ENCODE assay signal across 21 cellular contexts in genomic region chr16:19766988-19767387, GRCh38.
"Had no signal": no experiment of that assay in that cellular context is flagged by ENCODE, and none has a peak within 500 bp of the region (broad histone marks: within the 10 kb centered on the region; RNA-seq: fewer than 3 reads in every experiment).

No MANE protein-coding gene starts in this region.

- ATAC-seq: activated CD4-positive, alpha-beta T cell treated with anti-CD3 and anti-CD28 coated beads for 36 hours; activated T-cell treated with anti-CD3 and anti-CD28 coated beads, Interleukin-2, amount 50 U/mL, for 4 hours; K562; PC-3; T-helper 17 cell had no signal

- H3K27ac Mint-ChIP-seq: activated CD4-positive, alpha-beta memory T cell treated with anti-CD3 and anti-CD28 coated beads, Interleukin-2, amount 10 ng/mL, durations not matched to agents 7 days and 5 days; activated CD4-positive, alpha-beta T cell treated with anti-CD3 and anti-CD28 coated beads for 36 hours; activated naive CD4-positive, alpha-beta T cell treated with anti-CD3 and anti-CD28 coated beads for 36 hours; activated naive CD8-positive, alpha-beta T cell; T-helper 17 cell had no signal

- DNase-seq: activated CD4-positive, alpha-beta memory T cell treated with anti-CD3 and anti-CD28 coated beads, Interleukin-2, amount 10 ng/mL, durations not matched to agents 7 days and 5 days; activated CD4-positive, alpha-beta T cell treated with anti-CD3 and anti-CD28 coated beads for 36 hours; activated CD4-positive, alpha-beta T cell treated with anti-CD3 and anti-CD28 coated beads, Interleukin-2, amount 50 U/mL, for 1 hour; activated CD4-positive, CD25-positive, alpha-beta regulatory T cell; activated effector memory CD4-positive, alpha-beta T cell treated with anti-CD3 and anti-CD28 coated beads, Interleukin-2, amount 50 U/mL, for 16 hours; activated naive CD4-positive, alpha-beta T cell treated with anti-CD3 and anti-CD28 coated beads for 36 hours; activated T-cell treated with anti-CD3 and anti-CD28 coated beads, Interleukin-2, amount 50 U/mL, for 4 hours; aorta; Karpas-422; NCI-H1105 treated with DMSO at 0.1 percent for 48 hours; NCI-H1436 treated with DMSO at 0.1 percent for 48 hours; NCI-H187 treated with DMSO at 0.1 percent for 48 hours; NCI-H2081 treated with DMSO at 0.1 percent for 48 hours; NCI-H524; PC-3; SHP77 treated with DMSO at 0.1 percent for 48 hours; T-helper 17 cell; T-helper 9 cell had no signal

- H3K4me1 Mint-ChIP-seq: activated CD4-positive, alpha-beta memory T cell treated with anti-CD3 and anti-CD28 coated beads, Interleukin-2, amount 10 ng/mL, durations not matched to agents 7 days and 5 days; activated CD4-positive, alpha-beta T cell treated with anti-CD3 and anti-CD28 coated beads for 36 hours; central memory CD8-positive, alpha-beta T cell; T-helper 17 cell had no signal

- H3K4me3 ChIP-seq: K562 had no signal

- H3K4me3 Mint-ChIP-seq: activated CD4-positive, alpha-beta memory T cell treated with anti-CD3 and anti-CD28 coated beads, Interleukin-2, amount 10 ng/mL, durations not matched to agents 7 days and 5 days; activated CD4-positive, alpha-beta T cell treated with anti-CD3 and anti-CD28 coated beads for 36 hours; activated naive CD4-positive, alpha-beta T cell treated with anti-CD3 and anti-CD28 coated beads for 36 hours; activated naive CD8-positive, alpha-beta T cell; activated T-cell treated with anti-CD3 and anti-CD28 coated beads, Interleukin-2, amount 50 U/mL, for 4 hours; central memory CD8-positive, alpha-beta T cell; T-helper 17 cell had no signal

- H3K27me3 Mint-ChIP-seq: activated CD4-positive, alpha-beta memory T cell treated with anti-CD3 and anti-CD28 coated beads, Interleukin-2, amount 10 ng/mL, durations not matched to agents 7 days and 5 days; activated CD4-positive, alpha-beta T cell treated with anti-CD3 and anti-CD28 coated beads for 36 hours; central memory CD8-positive, alpha-beta T cell; T-helper 17 cell had no signal
